ENCODE assay signal across 8 cellular contexts in genomic region chr12:8948711-8949524, GRCh38. TPM values are rescaled to one million over a fixed set of nuclear protein-coding genes. Genes with fewer than 3 reads are reported as not detected.
DNase-seq lines count a peak whose midpoint lies in the region; ATAC-seq and TF ChIP-seq lines count a peak whose summit lies in the region.

No MANE protein-coding gene starts in this region.

- peak overlapping the region; percentile 87 for H3K4me2 ChIP-seq in Loucy (ENCODE audit: low read depth, low read length, poor library complexity, severe bottlenecking)

- no peaks in the 10 kb centered on the region for H3F3A ChIP-seq in Loucy (ENCODE audit: low read depth)

- H3K27ac Mint-ChIP-seq in activated T-cell treated with anti-CD3 and anti-CD28 coated beads, Interleukin-2, amount 50 U/mL, for 24 hours: peak overlapping the region; percentile 92
- H3K27ac Mint-ChIP-seq in activated CD8-positive, alpha-beta T cell treated with anti-CD3 and anti-CD28 coated beads, Interleukin-2, amount 10 ng/mL, durations not matched to agents 7 days and 5 days: peak overlapping the region; percentile 96

- H3K9ac ChIP-seq in Loucy (ENCODE audit: low read depth, low read length, poor library complexity, severe bottlenecking): peak overlapping the region; percentile 95

- peak overlapping the region; percentile 96 for H3K27ac ChIP-seq in neutrophil

- CTCF ChIA-PET in activated CD8-positive, alpha-beta T cell treated with anti-CD3 and anti-CD28 coated beads, Interleukin-2, amount 10 ng/mL, durations not matched to agents 7 days and 5 days (lab: Charles Lee): interaction anchor here (0.7 to 8.7 kb wide), 31 partner anchors 10 to 405 kb away, joined by 3 to 238 read pairs (median 4); no protein-coding TSS in a partner anchor

- H3K4me1 Mint-ChIP-seq in activated T-cell treated with anti-CD3 and anti-CD28 coated beads, Interleukin-2, amount 50 U/mL, for 24 hours (ENCODE audit: low read depth): peaks cover 59% of the 10 kb centered on the region
- H3K4me1 Mint-ChIP-seq in activated CD8-positive, alpha-beta T cell treated with anti-CD3 and anti-CD28 coated beads, Interleukin-2, amount 10 ng/mL, durations not matched to agents 7 days and 5 days (ENCODE audit: low read depth): peaks cover 46% of the 10 kb centered on the region

- TF ChIP-seq CTCF in Loucy (conservative IDR thresholded peaks at IDR 0.05; ENCODE audit: low read length): no peak
- TF ChIP-seq CTCF in foreskin fibroblast (IDR thresholded peaks at IDR 0.05; ENCODE audit: low read depth, low read length): no peak
- TF ChIP-seq CTCF in neutrophil (IDR thresholded peaks at IDR 0.05): no peak

- peak; percentile 41 for DNase-seq in activated T-cell treated with anti-CD3 and anti-CD28 coated beads, Interleukin-2, amount 50 U/mL, for 24 hours
- DNase-seq in activated T-cell treated with anti-CD3 and anti-CD28 coated beads, Interleukin-2, amount 50 U/mL, for 1 hour: no peak
- DNase-seq in HCEC 1CT: peak; percentile 40
- DNase-seq in activated CD8-positive, alpha-beta T cell treated with anti-CD3 and anti-CD28 coated beads, Interleukin-2, amount 10 ng/mL, durations not matched to agents 7 days and 5 days: peak; percentile 27
- DNase-seq in foreskin fibroblast: peak; percentile 25 to 51

- H3K4me3 ChIP-seq in Loucy (ENCODE audit: low read length, poor library complexity, severe bottlenecking) (peak overlapping the region; percentile 95), foreskin fibroblast (ENCODE audit: low read depth in 1 of 2, low read length in 2 of 2) (peak overlapping the region; percentile 79 to 99), neutrophil (ENCODE audit: low read depth in 1 of 2, low read length in 1 of 2) (peak overlapping the region; percentile 97 to 98)

- POLR2A ChIA-PET in activated CD8-positive, alpha-beta T cell treated with anti-CD3 and anti-CD28 coated beads, Interleukin-2, amount 10 ng/mL, durations not matched to agents 7 days and 5 days (lab: Charles Lee): interaction anchor here (0.7 to 3.5 kb wide), 12 partner anchors 10 to 721 kb away, joined by 3 to 19 read pairs (median 6); partner anchors contain the start of genes CLEC2D and PHC1

- H3K36me3 Mint-ChIP-seq in activated T-cell treated with anti-CD3 and anti-CD28 coated beads, Interleukin-2, amount 50 U/mL, for 24 hours (ENCODE audit: low read depth): peaks cover 65% of the 10 kb centered on the region
- peaks cover 46% of the 10 kb centered on the region for H3K36me3 Mint-ChIP-seq in activated CD8-positive, alpha-beta T cell treated with anti-CD3 and anti-CD28 coated beads, Interleukin-2, amount 10 ng/mL, durations not matched to agents 7 days and 5 days (ENCODE audit: low read depth)

- H3K9me3 Mint-ChIP-seq in activated T-cell treated with anti-CD3 and anti-CD28 coated beads, Interleukin-2, amount 50 U/mL, for 24 hours: peaks cover 7% of the 10 kb centered on the region
- H3K9me3 Mint-ChIP-seq in activated CD8-positive, alpha-beta T cell treated with anti-CD3 and anti-CD28 coated beads, Interleukin-2, amount 10 ng/mL, durations not matched to agents 7 days and 5 days (ENCODE audit: insufficient read depth): peaks cover 13% of the 10 kb centered on the region

- peaks cover 4% of the 10 kb centered on the region; the same call in 1 of the 2 replicates for H3K9me3 ChIP-seq in Loucy (ENCODE audit: insufficient read depth, low read depth, low read length)
- no peaks in the 10 kb centered on the region for H3K9me3 ChIP-seq in neutrophil

- H3K27me3 Mint-ChIP-seq in activated T-cell treated with anti-CD3 and anti-CD28 coated beads, Interleukin-2, amount 50 U/mL, for 24 hours: no peaks in the 10 kb centered on the region
- H3K27me3 Mint-ChIP-seq in activated CD8-positive, alpha-beta T cell treated with anti-CD3 and anti-CD28 coated beads, Interleukin-2, amount 10 ng/mL, durations not matched to agents 7 days and 5 days (ENCODE audit: low read depth): no peaks in the 10 kb centered on the region

- no peaks in the 10 kb centered on the region for H3K9me2 ChIP-seq in Loucy (replicated peaks; ENCODE audit: low read depth, low read length)

- H3K36me3 ChIP-seq in Loucy (ENCODE audit: insufficient read depth, low read length): peaks cover 25% of the 10 kb centered on the region; the same call in 1 of the 2 replicates
- H3K36me3 ChIP-seq in neutrophil: peaks cover 20% of the 10 kb centered on the region

- peaks cover 41% of the 10 kb centered on the region for H4K20me1 ChIP-seq in Loucy (ENCODE audit: insufficient read depth, low read length, poor library complexity, severe bottlenecking)

- H3K4me1 ChIP-seq in Loucy (ENCODE audit: insufficient read depth, low read length, poor library complexity, severe bottlenecking) (peaks cover 37% of the 10 kb centered on the region), neutrophil (ENCODE audit: control insufficient read depth in 1 of 2, insufficient read depth in 1 of 2, low read depth in 1 of 2, low read length in 1 of 2) (peaks cover 18 to 24% of the 10 kb centered on the region in 2 experiments)

- ATAC-seq in activated CD8-positive, alpha-beta T cell treated with anti-CD3 and anti-CD28 coated beads, Interleukin-2, amount 10 ng/mL, durations not matched to agents 7 days and 5 days: peak; percentile 38
- ATAC-seq in HG02970 (IDR thresholded peaks at IDR 0.05; ENCODE audit: low FRiP score, unreplicated experiment): no peak

- H3K4me3 Mint-ChIP-seq in activated T-cell treated with anti-CD3 and anti-CD28 coated beads, Interleukin-2, amount 50 U/mL, for 24 hours: peak overlapping the region; percentile 100
- peak overlapping the region; percentile 95 for H3K4me3 Mint-ChIP-seq in activated CD8-positive, alpha-beta T cell treated with anti-CD3 and anti-CD28 coated beads, Interleukin-2, amount 10 ng/mL, durations not matched to agents 7 days and 5 days

- peaks cover 55% of the 10 kb centered on the region for H3K79me2 ChIP-seq in Loucy (ENCODE audit: insufficient read depth, low read length)

- H3K27me3 ChIP-seq in Loucy (ENCODE audit: insufficient read depth, low read length, poor library complexity, severe bottlenecking): no peaks in the 10 kb centered on the region
- H3K27me3 ChIP-seq in neutrophil: no peaks in the 10 kb centered on the region

- peak overlapping the region; percentile 77 for H2AFZ ChIP-seq in Loucy (ENCODE audit: low read length)

RNA-seq across cellular contexts. Expression of gene M6PR, which starts 0.5 kb away (rescaled TPM):
- total RNA-seq in activated CD8-positive, alpha-beta T cell treated with anti-CD3 and anti-CD28 coated beads, Interleukin-2, amount 10 ng/mL, durations not matched to agents 7 days and 5 days: 100 to 1,000 TPM; 170 to 201 TPM

RNA-seq across cellular contexts. Expression of gene PHC1, which starts 34.6 kb away (rescaled TPM):
- 10 to 100 TPM; 12.3 to 12.9 TPM for total RNA-seq in activated CD8-positive, alpha-beta T cell treated with anti-CD3 and anti-CD28 coated beads, Interleukin-2, amount 10 ng/mL, durations not matched to agents 7 days and 5 days

RNA-seq across cellular contexts. Expression of gene KLRG1, which starts 40.4 kb away (rescaled TPM):
- 1 to 10 TPM; 4.3 to 4.6 TPM for total RNA-seq in activated CD8-positive, alpha-beta T cell treated with anti-CD3 and anti-CD28 coated beads, Interleukin-2, amount 10 ng/mL, durations not matched to agents 7 days and 5 days
